9 cellular contexts compared by ENCODE assay signal in the genomic region with DNA sequence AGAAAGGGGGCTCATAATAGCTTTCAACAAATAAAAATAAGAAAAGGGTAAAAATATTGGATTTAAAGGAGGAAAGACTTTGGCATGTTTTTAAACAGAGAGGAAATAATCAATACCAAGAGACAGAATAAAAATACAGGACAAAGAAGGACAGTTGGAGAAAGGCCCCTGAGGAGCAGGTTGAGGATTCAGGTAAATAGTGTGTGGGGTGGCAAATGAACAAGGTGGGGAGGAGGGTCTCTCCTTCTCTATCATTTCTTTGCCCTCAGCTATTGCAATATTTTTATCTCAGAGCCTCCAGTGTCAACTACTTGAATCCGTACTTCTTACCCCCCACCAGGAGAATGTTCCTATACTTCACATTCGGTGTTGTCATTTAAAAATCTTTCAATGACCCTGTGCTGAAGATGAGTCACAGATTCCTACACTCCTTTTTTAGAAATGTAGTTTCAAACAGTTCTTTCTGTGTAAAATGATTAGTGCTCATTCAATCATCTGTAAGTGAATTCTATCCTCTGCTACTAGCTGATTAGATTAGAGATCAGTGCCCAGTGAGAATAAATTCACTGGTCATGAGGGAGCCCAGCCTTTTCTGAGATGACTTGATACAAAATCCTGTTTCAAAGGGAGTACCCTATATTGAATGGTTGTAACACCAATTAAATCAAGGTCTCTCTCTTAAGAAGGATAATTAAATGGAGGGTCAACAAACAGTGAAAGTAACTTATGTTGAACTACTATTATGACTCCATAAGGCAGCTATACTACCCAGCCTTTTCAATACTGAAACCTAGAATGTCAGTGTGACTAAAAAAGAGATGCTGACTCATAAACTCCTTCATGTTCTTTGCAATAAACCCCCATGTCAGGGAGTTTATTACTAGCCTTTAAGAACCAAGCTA. TPM values are rescaled to one million over a fixed set of nuclear protein-coding genes. Genes with fewer than 3 reads are reported as not detected.
A peak's percentile ranks its signal among the peaks of the same experiment; 100 is the strongest.
DNase-seq lines count a peak whose midpoint lies in the region; ATAC-seq, FAIRE-seq and TF ChIP-seq lines count a peak whose summit lies in the region.
"Had no signal": no experiment of that assay in that cellular context is flagged by ENCODE, and none has a peak within 500 bp of the region (broad histone marks: within the 10 kb centered on the region; RNA-seq: fewer than 3 reads in every experiment).

No MANE protein-coding gene starts in this region.

- no peaks in the 10 kb centered on the region for H3K27me3 Mint-ChIP-seq in mesothelial cell of epicardium (ENCODE audit: low read depth)
- H3K27me3 Mint-ChIP-seq in T-helper 2 cell treated with Interferon-gamma antibody and Interleukin-4, amounts not matched to agents 5 μg/mL and 100 μg/mL, for 36 hours (ENCODE audit: low read depth): peaks cover 6% of the 10 kb centered on the region

- H3K4me1 Mint-ChIP-seq in mesothelial cell of epicardium: peaks cover 18% of the 10 kb centered on the region
- peaks cover 12% of the 10 kb centered on the region for H3K4me1 Mint-ChIP-seq in T-helper 2 cell treated with Interferon-gamma antibody and Interleukin-4, amounts not matched to agents 5 μg/mL and 100 μg/mL, for 36 hours (ENCODE audit: low read depth)

- peak overlapping the region; percentile 18 for H3K27ac Mint-ChIP-seq in mesothelial cell of epicardium
- no peak overlapping the region for H3K27ac Mint-ChIP-seq in T-helper 2 cell treated with Interferon-gamma antibody and Interleukin-4, amounts not matched to agents 5 μg/mL and 100 μg/mL, for 36 hours

- FAIRE-seq in RCC 7860 (lab: Jason Lieb, UNC): peak; percentile 96

- no peak overlapping the region for H3K4me3 Mint-ChIP-seq in mesothelial cell of epicardium
- H3K4me3 Mint-ChIP-seq in T-helper 2 cell treated with Interferon-gamma antibody and Interleukin-4, amounts not matched to agents 5 μg/mL and 100 μg/mL, for 36 hours: no peak overlapping the region

- no peaks in the 10 kb centered on the region for H3K9me3 Mint-ChIP-seq in mesothelial cell of epicardium
- no peaks in the 10 kb centered on the region for H3K9me3 Mint-ChIP-seq in T-helper 2 cell treated with Interferon-gamma antibody and Interleukin-4, amounts not matched to agents 5 μg/mL and 100 μg/mL, for 36 hours

- ATAC-seq in GM19023 (IDR thresholded peaks at IDR 0.05; ENCODE audit: unreplicated experiment): peak; percentile 98
- ATAC-seq in HG02798 (IDR thresholded peaks at IDR 0.05; ENCODE audit: poor library complexity, unreplicated experiment): peak; percentile 99

- H3K36me3 Mint-ChIP-seq in mesothelial cell of epicardium: no peaks in the 10 kb centered on the region
- no peaks in the 10 kb centered on the region for H3K36me3 Mint-ChIP-seq in T-helper 2 cell treated with Interferon-gamma antibody and Interleukin-4, amounts not matched to agents 5 μg/mL and 100 μg/mL, for 36 hours (ENCODE audit: low read depth)

- TF ChIP-seq CTCF in mesothelial cell of epicardium (IDR thresholded peaks at IDR 0.05; ENCODE audit: unreplicated experiment): no peak

- DNase-seq in RCC 7860 (ENCODE audit: low spot score): peak; percentile 80
- no peak for DNase-seq in mesothelial cell of epicardium (ENCODE audit: low spot score in 2 of 2, unreplicated experiment in 2 of 2)
- no peak for DNase-seq in T-helper 2 cell treated with Interferon-gamma antibody and Interleukin-4, amounts not matched to agents 5 μg/mL and 100 μg/mL, for 36 hours (ENCODE audit: low spot score)
- DNase-seq in NCI-H446 (lab: John Stamatoyannopoulos, UW): no peak
- DNase-seq in activated CD4-positive, alpha-beta T cell treated with anti-CD3 and anti-CD28 coated beads for 1 hour: no peak
- no peak for DNase-seq in pons (ENCODE audit: low spot score)

RNA-seq across cellular contexts. Expression of gene WNT16, which starts 50.4 kb away (rescaled TPM):
- 0.49 to 0.86 TPM (median 0.61 TPM) in 3 replicates for total RNA-seq in mesothelial cell of epicardium
- total RNA-seq: liver had no signal
